30 cellular contexts compared by ENCODE assay signal in the genomic region with DNA sequence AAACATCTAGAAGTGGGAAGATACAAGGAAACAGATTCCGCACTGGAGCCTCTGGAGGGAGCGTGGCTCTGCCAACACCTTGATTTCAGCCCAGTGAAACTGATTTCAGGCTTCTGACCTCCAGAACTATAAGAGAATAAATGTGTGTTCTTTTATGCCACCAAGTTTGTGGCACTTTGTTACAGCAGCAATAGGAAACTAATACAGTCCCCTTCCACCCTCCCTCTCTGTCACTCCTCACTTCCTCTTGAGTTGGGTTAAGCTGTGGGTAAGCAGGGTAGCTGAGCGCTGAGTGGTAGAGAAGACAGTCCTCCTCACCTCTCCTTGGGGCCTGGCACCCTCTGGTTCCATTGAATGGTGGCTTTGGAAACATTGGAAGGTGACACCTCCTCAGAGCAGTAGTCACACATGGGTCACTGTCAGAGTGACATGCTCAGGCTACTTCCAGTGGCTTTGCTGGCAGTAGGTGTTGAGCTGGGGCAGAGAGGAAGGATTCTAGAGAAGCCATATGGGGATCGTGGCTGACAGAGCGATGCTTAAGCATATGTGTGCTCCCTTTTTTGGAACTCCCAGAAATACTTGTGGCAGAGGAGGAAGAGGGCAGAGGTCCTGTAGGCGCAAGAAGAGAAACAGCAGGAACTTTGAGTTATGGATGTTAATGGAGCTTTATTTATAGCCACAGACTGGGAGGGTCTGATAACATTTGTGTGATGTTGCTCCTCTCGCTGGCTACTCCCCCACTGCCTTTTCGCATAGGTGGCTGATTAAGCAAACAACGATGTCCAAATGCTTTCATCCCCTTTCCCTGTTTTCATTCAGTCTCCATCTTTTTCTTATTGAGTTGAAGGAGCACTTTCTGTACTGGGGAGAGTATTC. TPM values are rescaled to one million over a fixed set of nuclear protein-coding genes. Genes with fewer than 3 reads are reported as not detected.
"Had no signal": no experiment of that assay in that cellular context is flagged by ENCODE, and none has a peak within 500 bp of the region (broad histone marks: within the 10 kb centered on the region; RNA-seq: fewer than 3 reads in every experiment).

No MANE protein-coding gene starts in this region.

- H3K27ac ChIP-seq: breast epithelium, esophagus squamous epithelium, gastrocnemius medialis, stomach, suprapubic skin, tibial nerve, WERI-Rb-1 had no signal

- H3K4me1 ChIP-seq: breast epithelium, esophagus squamous epithelium, gastrocnemius medialis, suprapubic skin, tibial nerve had no signal

- H3K4me1 Mint-ChIP-seq: activated naive CD8-positive, alpha-beta T cell treated with anti-CD3 and anti-CD28 coated beads for 36 hours; neural crest cell; stimulated activated memory B cell treated with anti-CD40 and anti-IgM and Interleukin-4, amounts not matched to agents 10 μg/mL and 1 μg/mL and 100 μg/mL, for 72 hours had no signal

- H3K36me3 Mint-ChIP-seq: activated naive CD8-positive, alpha-beta T cell treated with anti-CD3 and anti-CD28 coated beads for 36 hours had no signal

- H3K9me3 ChIP-seq: breast epithelium, gastrocnemius medialis, suprapubic skin had no signal

- H3K4me3 ChIP-seq: breast epithelium, esophagus squamous epithelium, gastrocnemius medialis, stomach, suprapubic skin, tibial nerve had no signal

- H3K4me3 Mint-ChIP-seq: activated naive CD8-positive, alpha-beta T cell treated with anti-CD3 and anti-CD28 coated beads for 36 hours; endodermal cell; naive thymus-derived CD4-positive, alpha-beta T cell; neural crest cell; stimulated activated memory B cell treated with anti-CD40 and anti-IgM and Interleukin-4, amounts not matched to agents 10 μg/mL and 1 μg/mL and 100 μg/mL, for 72 hours had no signal

- DNase-seq: activated CD4-positive, alpha-beta T cell treated with anti-CD3 and anti-CD28 coated beads, Interleukin-2, amount 50 U/mL, for 1 hour; activated CD4-positive, CD25-positive, alpha-beta regulatory T cell treated with anti-CD3 and anti-CD28 coated beads, Interleukin-2, amount 50 U/mL, for 72 hours; activated naive CD4-positive, alpha-beta T cell treated with Interleukin-2 at 50 U/mL for 16 hours; activated naive CD8-positive, alpha-beta T cell treated with anti-CD3 and anti-CD28 coated beads for 36 hours; activated T-cell treated with anti-CD3 and anti-CD28 coated beads, Interleukin-2, amount 50 U/mL, for 1 hour; cortex of kidney; endodermal cell; esophagus squamous epithelium; gastrocnemius medialis; head of caudate nucleus; islet precursor cell; naive thymus-derived CD4-positive, alpha-beta T cell; retina; stimulated activated CD4-positive, alpha-beta T cell treated with anti-CD3 and anti-CD28 coated beads, Interleukin-15, amount 100 ng/mL, for 24 hours; stomach; T-helper 1 cell; WERI-Rb-1 had no signal

- H3K36me3 ChIP-seq: breast epithelium, esophagus squamous epithelium, gastrocnemius medialis, stomach, suprapubic skin, tibial nerve, WERI-Rb-1 had no signal

- ATAC-seq: gastrocnemius medialis; left lobe of liver; naive thymus-derived CD4-positive, alpha-beta T cell; stimulated activated memory B cell treated with anti-CD40 and anti-IgM and Interleukin-4, amounts not matched to agents 10 μg/mL and 1 μg/mL and 100 μg/mL, for 72 hours had no signal

- FAIRE-seq: TTC549, urothelium cell line had no signal

- H3K27ac Mint-ChIP-seq: activated naive CD8-positive, alpha-beta T cell treated with anti-CD3 and anti-CD28 coated beads for 36 hours; endodermal cell; naive thymus-derived CD4-positive, alpha-beta T cell; progenitor cell of endocrine pancreas; stimulated activated memory B cell treated with anti-CD40 and anti-IgM and Interleukin-4, amounts not matched to agents 10 μg/mL and 1 μg/mL and 100 μg/mL, for 72 hours had no signal

RNA-seq across cellular contexts. Expression of gene HCN4, which starts 14.8 kb away (rescaled TPM):
- total RNA-seq: activated naive CD8-positive, alpha-beta T cell treated with anti-CD3 and anti-CD28 coated beads for 36 hours; breast epithelium; esophagus squamous epithelium; gastrocnemius medialis; left lobe of liver; lung microvascular endothelial cell; omental fat pad; tibial nerve had no signal
- polyA plus RNA-seq: naive thymus-derived CD4-positive, alpha-beta T cell had no signal

RNA-seq across cellular contexts. Expression of gene REC114, which starts 59.4 kb away (rescaled TPM):
- total RNA-seq: activated naive CD8-positive, alpha-beta T cell treated with anti-CD3 and anti-CD28 coated beads for 36 hours; breast epithelium; cerebellum; endodermal cell; esophagus squamous epithelium; gastrocnemius medialis; left lobe of liver; lung microvascular endothelial cell; naive thymus-derived CD4-positive, alpha-beta T cell; neural crest cell; omental fat pad; progenitor cell of endocrine pancreas; skeletal muscle tissue; stomach; suprapubic skin; tibial nerve had no signal
- polyA plus RNA-seq: naive thymus-derived CD4-positive, alpha-beta T cell; stomach had no signal
